8 cellular contexts compared by ENCODE assay signal in the genomic region with DNA sequence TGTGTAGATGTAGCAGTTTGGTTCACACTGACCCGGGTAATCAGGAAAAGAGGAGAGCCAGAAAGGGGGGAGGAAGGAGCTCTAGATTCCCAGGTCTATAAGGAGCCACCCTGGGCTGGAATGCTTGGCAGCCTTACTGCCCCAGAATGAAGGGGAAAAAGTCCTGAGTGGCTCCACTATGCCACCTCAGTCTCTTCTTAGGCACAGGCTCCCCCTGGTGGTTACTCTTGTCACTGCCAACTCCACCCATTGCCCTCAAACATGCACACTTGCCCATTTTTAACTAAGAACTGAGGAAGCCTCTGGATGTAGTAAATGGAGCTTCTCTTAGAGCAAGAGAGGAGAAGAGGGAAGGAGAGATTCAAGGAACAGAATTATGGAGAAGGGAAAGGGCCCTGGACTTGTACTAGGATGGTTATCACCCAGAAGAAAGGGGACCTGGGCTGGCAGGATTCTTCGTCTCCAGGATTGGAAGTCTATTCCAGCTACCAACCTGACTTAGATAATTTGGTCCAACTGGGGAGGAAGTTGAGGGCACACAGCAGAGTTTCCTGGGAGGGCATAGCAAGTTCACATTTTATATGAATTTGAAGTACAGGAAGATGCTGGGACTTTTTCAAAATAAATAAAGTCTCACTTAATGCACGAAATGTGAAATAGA. TPM values are rescaled to one million over a fixed set of nuclear protein-coding genes. Genes with fewer than 3 reads are reported as not detected.
A peak's percentile ranks its signal among the peaks of the same experiment; 100 is the strongest.
DNase-seq lines count a peak whose midpoint lies in the region; ATAC-seq and TF ChIP-seq lines count a peak whose summit lies in the region.

No MANE protein-coding gene starts in this region.

- no peak overlapping the region for H3K9ac ChIP-seq in H9 (ENCODE audit: extremely low read depth, insufficient read length, low read length)

- H2BK20ac ChIP-seq in H9 (ENCODE audit: low read depth, low read length, poor library complexity, severe bottlenecking) = no peak overlapping the region

- no peak overlapping the region for H2BK12ac ChIP-seq in H9 (ENCODE audit: insufficient read length, low read depth, low read length)

- no peaks in the 10 kb centered on the region for H3K79me1 ChIP-seq in H9 (ENCODE audit: insufficient read depth, low read depth, low read length, poor library complexity, severe bottlenecking)

- H2BK5ac ChIP-seq in H9 (ENCODE audit: insufficient read length, low read length) = no peak overlapping the region

- H3K27ac Mint-ChIP-seq in CD14-positive monocyte = no peak overlapping the region
- no peak overlapping the region for H3K27ac Mint-ChIP-seq in H9

- H2AK5ac ChIP-seq in H9 (ENCODE audit: insufficient read length, low read length) = no peak overlapping the region

- no peak overlapping the region for H3K18ac ChIP-seq in H9 (ENCODE audit: insufficient read length, low read depth, low read length)

- H3K4me3 Mint-ChIP-seq in CD14-positive monocyte (no peak overlapping the region), H9 (no peak overlapping the region)

- no peak overlapping the region for H2BK120ac ChIP-seq in H9 (ENCODE audit: low read depth, low read length, poor library complexity, severe bottlenecking)

- H3K27ac ChIP-seq in H9 (ENCODE audit: insufficient read length, low read depth, low read length) = no peak overlapping the region
- H3K27ac ChIP-seq in caudate nucleus (ENCODE audit: low read depth, low read length) = no peak overlapping the region

- H2BK15ac ChIP-seq in H9 (ENCODE audit: low read depth, low read length) = no peak overlapping the region

- H3K4me2 ChIP-seq in H9 (ENCODE audit: insufficient read depth, insufficient read length, low read length) = no peak overlapping the region

- no peaks in the 10 kb centered on the region for H3K27me3 ChIP-seq in H9 (ENCODE audit: insufficient read depth, low read length)

- H3K23me2 ChIP-seq in H9 (ENCODE audit: insufficient read length, low read depth, low read length, poor library complexity, severe bottlenecking) = no peaks in the 10 kb centered on the region

- no peak overlapping the region for H2AFZ ChIP-seq in H9 (ENCODE audit: low read length)

- no peak overlapping the region for H3K23ac ChIP-seq in H9 (ENCODE audit: insufficient read length, low read depth, low read length)

- no CpG with 5 or more reads among the region's 3 CpGs for WGBS in H9 (ENCODE audit: extremely low coverage, insufficient read length, low lambda C conversion rate)

- intact Hi-C loops in CD14-positive monocyte (cut with micrococcal nuclease) = loop anchor here (2.0 to 10.0 kb wide), 3 partner anchors 178 to 231 kb away; a partner anchor contains a TSS

- no peaks in the 10 kb centered on the region for H3K9me3 Mint-ChIP-seq in CD14-positive monocyte
- no peaks in the 10 kb centered on the region for H3K9me3 Mint-ChIP-seq in H9

- H4K5ac ChIP-seq in H9 (ENCODE audit: insufficient read length, low read depth, low read length) = no peak overlapping the region

- H3K27me3 Mint-ChIP-seq in CD14-positive monocyte (ENCODE audit: low read depth in 3 of 3) (no peaks in the 10 kb centered on the region), H9 (ENCODE audit: low read depth) (no peaks in the 10 kb centered on the region; the same call in none of the 2 replicates)

- H4K8ac ChIP-seq in H9 (replicated peaks; ENCODE audit: insufficient read length, low read depth, low read length) = no peak overlapping the region

- no peaks in the 10 kb centered on the region for H3K79me2 ChIP-seq in H9 (ENCODE audit: insufficient read depth, low read length)

- no peak overlapping the region for H3K56ac ChIP-seq in H9 (ENCODE audit: insufficient read length, low read depth, low read length)

- H3K4ac ChIP-seq in H9 (ENCODE audit: low read depth, low read length) = no peak overlapping the region

- peaks cover 2 to 4% of the 10 kb centered on the region in 2 donors for H3K36me3 Mint-ChIP-seq in CD14-positive monocyte
- H3K36me3 Mint-ChIP-seq in H9 (ENCODE audit: insufficient read depth in 1 of 3, low read depth in 3 of 3) = no peaks in the 10 kb centered on the region

- ATAC-seq in activated CD4-positive, CD25-positive, alpha-beta regulatory T cell treated with anti-CD3 and anti-CD28 coated beads, Interleukin-2, amount 50 U/mL, for 24 hours = peak; percentile 81 to 92
- no peak for ATAC-seq in GM19351 (IDR thresholded peaks at IDR 0.05; ENCODE audit: unreplicated experiment)

- H3T11ph ChIP-seq in H9 (ENCODE audit: low read length) = no peak overlapping the region

- H3K9me3 ChIP-seq in H9 (ENCODE audit: control insufficient read depth, low read depth, low read length) = no peaks in the 10 kb centered on the region

- H3K14ac ChIP-seq in H9 (ENCODE audit: insufficient read depth, low read length) = no peak overlapping the region

- no peaks in the 10 kb centered on the region for H3K4me1 ChIP-seq in H9 (ENCODE audit: insufficient read depth, low read length)

- no peak overlapping the region for H4K91ac ChIP-seq in H9 (ENCODE audit: insufficient read length, low read depth, low read length)

- DNase-seq in CD14-positive monocyte (ENCODE audit: low spot score) = peak; percentile 74
- peak; percentile 76 for DNase-seq in H9
- DNase-seq in NCI-H226 = peak; percentile 61
- DNase-seq in caudate nucleus (lab: John Stamatoyannopoulos, UW) = peak in 55 of 61 donors; percentile 10 to 89 (median 56)
- DNase-seq in kidney tubule cell (ENCODE audit: low spot score) = peak; percentile 78
- peak; percentile 79 for DNase-seq in stimulated activated CD4-positive, alpha-beta T cell treated with anti-CD3 and anti-CD28 coated beads, Interleukin-4, amount 100 ng/mL, for 1 hour

- TF ChIP-seq CTCF in CD14-positive monocyte (IDR thresholded peaks at IDR 0.05) (peak; percentile 89), H9 (conservative IDR thresholded peaks at IDR 0.05) (peak; percentile 98)

- H3K4me1 Mint-ChIP-seq in CD14-positive monocyte (peaks cover 34% of the 10 kb centered on the region), H9 (peaks cover 0 to 3% of the 10 kb centered on the region in 2 experiments; a peak in 1 of 4 replicates)

- H4K20me1 ChIP-seq in H9 (ENCODE audit: control insufficient read depth, insufficient read depth, insufficient read length) = no peaks in the 10 kb centered on the region

RNA-seq across cellular contexts. Expression of a gene that starts 7.8 kb away (rescaled TPM):
- polyA plus RNA-seq in CD14-positive monocyte = 10 to 100 TPM; 23.6 to 27.3 TPM
- total RNA-seq in H9 (2021) = 18.4 and 18.7 TPM in 2 replicates

RNA-seq across cellular contexts. Expression of a gene that starts 17.0 kb away (rescaled TPM):
- polyA plus RNA-seq in CD14-positive monocyte = 10 to 100 TPM; 20.4 to 22.1 TPM
- 18.5 and 20.4 TPM in 2 replicates for total RNA-seq in H9 (2021)

RNA-seq across cellular contexts. Expression of a gene that starts 47.2 kb away (rescaled TPM):
- 10 to 100 TPM in 1 of 2 donors, 1 to 10 TPM in 1; 8.7 to 21.9 TPM for polyA plus RNA-seq in CD14-positive monocyte
- total RNA-seq in H9 (2021) = 79.2 and 80.5 TPM in 2 replicates

RNA-seq across cellular contexts. Expression of a gene that starts 59.8 kb away (rescaled TPM):
- 1 to 10 TPM; 1.1 to 2.5 TPM for polyA plus RNA-seq in CD14-positive monocyte
- 111 and 121 TPM in 2 replicates for total RNA-seq in H9 (2021)
